ENCODE assay signal across 11 cellular contexts in the genomic region with DNA sequence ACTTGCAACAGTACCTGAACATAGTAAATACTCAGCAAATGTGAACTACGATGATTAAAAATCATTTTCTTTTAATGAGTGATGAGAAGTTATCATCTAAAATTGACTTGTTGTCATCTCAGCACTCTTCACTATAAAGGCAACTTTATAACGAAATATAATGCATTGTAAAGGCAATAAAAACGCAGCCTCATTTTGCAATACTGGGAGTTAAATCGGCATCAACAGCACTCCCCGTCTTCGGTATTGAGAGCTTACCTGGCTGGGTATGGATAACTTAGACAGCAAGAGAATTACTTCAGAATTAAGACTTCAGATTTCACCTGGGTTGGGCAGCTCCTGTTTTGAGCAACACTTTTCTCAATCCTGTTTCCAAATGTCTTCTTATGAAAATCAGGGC. TPM values are rescaled to one million over a fixed set of nuclear protein-coding genes. Genes with fewer than 3 reads are reported as not detected.
"Had no signal": no experiment of that assay in that cellular context is flagged by ENCODE, and none has a peak within 500 bp of the region (broad histone marks: within the 10 kb centered on the region; RNA-seq: fewer than 3 reads in every experiment).

No MANE protein-coding gene starts in this region.

- H3K9me3 ChIP-seq: HAP-1 had no signal

- H3K4me2 ChIP-seq: GM23338 had no signal

- FAIRE-seq: H1, H54 had no signal

- ATAC-seq: GM23338, HCT116 had no signal

- DNase-seq: GM23248, GOT3, H7, H9, HCEC 1CT, HFFc6 had no signal

- H3K27ac ChIP-seq: GM23248 had no signal

- H3K4me3 ChIP-seq: GM23248, GM23338, HAP-1 had no signal

RNA-seq across cellular contexts. Expression of gene NKX2-2, which starts 20.8 kb away (rescaled TPM):
- polyA plus RNA-seq: GM23248, GM23338, H1 had no signal
